13 cellular contexts compared by ENCODE assay signal in the genomic region with DNA sequence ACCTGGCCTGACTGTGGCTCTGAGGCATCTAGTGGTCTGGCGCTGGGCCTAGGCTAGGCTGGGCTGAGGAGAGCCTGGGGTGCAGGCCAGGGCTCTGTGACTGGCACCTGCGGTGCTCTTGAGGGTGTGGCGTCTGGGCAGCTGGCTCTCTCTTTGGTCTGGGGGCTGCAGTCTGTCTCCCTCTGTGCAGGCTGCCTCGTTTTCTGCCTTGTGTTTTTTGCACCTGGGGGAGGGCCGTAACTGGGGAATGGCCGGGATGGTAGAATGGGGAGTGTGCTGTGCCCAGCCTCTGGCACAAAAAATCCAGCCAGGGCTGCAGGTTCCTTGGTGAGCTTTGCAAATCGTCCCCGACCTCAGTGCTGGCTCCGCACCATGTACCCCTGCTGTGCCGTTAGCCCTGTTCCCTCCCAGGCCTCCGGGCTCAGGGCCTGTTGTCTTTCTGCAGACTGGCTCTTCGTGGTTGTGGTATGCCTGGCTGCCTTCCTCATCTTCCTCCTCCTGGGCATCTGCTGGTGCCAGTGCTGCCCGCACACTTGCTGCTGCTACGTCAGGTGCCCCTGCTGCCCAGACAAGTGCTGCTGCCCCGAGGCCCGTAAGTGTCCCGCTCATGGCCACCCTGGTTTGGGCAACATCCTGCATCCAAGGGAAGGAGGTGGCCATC. TPM values are rescaled to one million over a fixed set of nuclear protein-coding genes. Genes with fewer than 3 reads are reported as not detected.
A peak's percentile ranks its signal among the peaks of the same experiment; 100 is the strongest.
DNase-seq lines count a peak whose midpoint lies in the region; ATAC-seq, FAIRE-seq and TF ChIP-seq lines count a peak whose summit lies in the region.
"Had no signal": no experiment of that assay in that cellular context is flagged by ENCODE, and none has a peak within 500 bp of the region (broad histone marks: within the 10 kb centered on the region; RNA-seq: fewer than 3 reads in every experiment).

No MANE protein-coding gene starts in this region.

- TF ChIP-seq RAD21 in A549 (conservative IDR thresholded peaks at IDR 0.05 in 1 of 2, IDR thresholded peaks at IDR 0.05 in 1 of 2), result no peak

- peaks cover 16 to 37% of the 10 kb centered on the region in 2 experiments for H3K27me3 ChIP-seq in mesenchymal stem cell (ENCODE audit: control insufficient read depth in 1 of 2, insufficient read depth in 1 of 2, low read length in 2 of 2)

- no peak overlapping the region for H2BK120ac ChIP-seq in mesenchymal stem cell (ENCODE audit: low read depth, low read length)

- no peak overlapping the region for H2AK5ac ChIP-seq in mesenchymal stem cell (ENCODE audit: low read length, severe bottlenecking)

- POLR2A ChIA-PET in A549 (lab: Yijun Ruan, JAX), result no interaction called here

- no peak overlapping the region for H4K8ac ChIP-seq in mesenchymal stem cell (ENCODE audit: low read length)

- H3K23ac ChIP-seq in mesenchymal stem cell (ENCODE audit: low read length in 2 of 2), result no peak overlapping the region

- H3K9me3 ChIP-seq in A549 (no peaks in the 10 kb centered on the region), mesenchymal stem cell (ENCODE audit: control insufficient read depth, low read length) (no peaks in the 10 kb centered on the region)

- no peak overlapping the region for H2BK5ac ChIP-seq in mesenchymal stem cell (ENCODE audit: low read depth, low read length, poor library complexity, severe bottlenecking)

- H3K4me1 ChIP-seq in A549, result peaks cover 6% of the 10 kb centered on the region
- H3K4me1 ChIP-seq in mesenchymal stem cell (ENCODE audit: control insufficient read depth, insufficient read depth, low read depth, low read length), result peaks cover 16% of the 10 kb centered on the region

- FAIRE-seq in A549 (lab: Jason Lieb, UNC), result no peak
- no peak for FAIRE-seq in GM12892 (lab: Jason Lieb, UNC)

- TF ChIP-seq EP300 in A549 (IDR thresholded peaks at IDR 0.05), result no peak

- no peak overlapping the region for H3K4ac ChIP-seq in mesenchymal stem cell (ENCODE audit: low read depth in 1 of 2, low read length in 2 of 2)

- ATAC-seq in A549, result peak in 1 of 2 experiments; percentile 15; a peak in 3 of 6 replicates
- ATAC-seq in esophagus mucosa, result no peak
- ATAC-seq in HG02884 (IDR thresholded peaks at IDR 0.05; ENCODE audit: unreplicated experiment), result no peak

- CTCF ChIA-PET in A549 (lab: Yijun Ruan, JAX), result interaction anchor here (0.7 to 4.2 kb wide), 6 partner anchors 11 to 425 kb away, joined by 3 to 11 read pairs (median 4); no protein-coding TSS in a partner anchor

- WGBS in A549 (ENCODE audit: missing lambda C conversion rate), result 73% methylated on average over 17 of the region's 17 CpGs
- WGBS in mesenchymal stem cell, result 89% methylated on average over 17 of the region's 17 CpGs

- no peak overlapping the region for H2AFZ ChIP-seq in mesenchymal stem cell (ENCODE audit: low read depth, low read length)

- H3K18ac ChIP-seq in mesenchymal stem cell (ENCODE audit: low read depth in 1 of 2, low read length in 2 of 2), result no peak overlapping the region

- TF ChIP-seq CTCF in A549 (IDR thresholded peaks at IDR 0.05), result no peak

- peaks cover 7% of the 10 kb centered on the region for H3K79me1 ChIP-seq in mesenchymal stem cell (replicated peaks; ENCODE audit: low read length, poor library complexity, severe bottlenecking)

- no peak overlapping the region for H3K9ac ChIP-seq in mesenchymal stem cell (ENCODE audit: low read length)

- H3K27ac ChIP-seq in A549, result no peak overlapping the region
- no peak overlapping the region for H3K27ac ChIP-seq in mesenchymal stem cell (ENCODE audit: low read length, poor library complexity, severe bottlenecking)
- H3K27ac ChIP-seq: HL-60 had no signal

- no peak overlapping the region for H2BK12ac ChIP-seq in mesenchymal stem cell (ENCODE audit: low read length in 2 of 2)

- H3K36me3 ChIP-seq in mesenchymal stem cell (ENCODE audit: control insufficient read depth in 1 of 2, insufficient read depth in 2 of 2, low read depth in 1 of 2, low read length in 2 of 2), result peaks cover 6 to 12% of the 10 kb centered on the region in 2 experiments

- DNase-seq in A549 (ENCODE audit: low read depth in 1 of 2, low spot score in 1 of 2), result no peak
- peak; percentile 7 for DNase-seq in activated CD8-positive, alpha-beta memory T cell treated with anti-CD3 and anti-CD28 coated beads, Interleukin-2, amount 50 U/mL, for 4 hours
- DNase-seq in mesenchymal stem cell, result no peak
- DNase-seq in NCI-H146 (lab: John Stamatoyannopoulos, UW), result no peak
- no peak for DNase-seq in GM12892 (ENCODE audit: insufficient read length)
- DNase-seq: glutamatergic neuron; NK-92 treated with Interleukin-12 subunit alpha and Interleukin-12 subunit beta, amount 100 ng/mL, for 24 hours had no signal

- no peak overlapping the region for H2BK15ac ChIP-seq in mesenchymal stem cell (ENCODE audit: low read depth, poor library complexity, severe bottlenecking)

- H3K4me3 ChIP-seq in A549 (no peak overlapping the region), mesenchymal stem cell (ENCODE audit: insufficient read depth in 1 of 2, low read depth in 1 of 2, low read length in 2 of 2) (no peak overlapping the region)

- H3K4me2 ChIP-seq in A549, result no peak overlapping the region
- no peak overlapping the region for H3K4me2 ChIP-seq in mesenchymal stem cell (ENCODE audit: low read length, poor library complexity, severe bottlenecking)

- H4K91ac ChIP-seq in mesenchymal stem cell (ENCODE audit: low read length), result peak overlapping the region; percentile 1

- H3K14ac ChIP-seq in mesenchymal stem cell (ENCODE audit: low read length in 2 of 2), result no peak overlapping the region

- TF ChIP-seq POLR2A in A549 (IDR thresholded peaks at IDR 0.05; ENCODE audit: low read length) (peak; percentile 22), GM19193 (IDR thresholded peaks at IDR 0.05; ENCODE audit: extremely low read depth, insufficient read depth, insufficient read length) (peak; percentile 16), GM12892 (IDR thresholded peaks at IDR 0.05; ENCODE audit: low read depth, low read length) (no peak)

TF ChIP-seq in A549, 52 proteins besides CTCF, POLR2A, EP300 and RAD21 (continues in another document):
- no peak for TF ChIP-seq FOSB (CRISPR knock-in tag; IDR thresholded peaks at IDR 0.05)
- no peak for TF ChIP-seq FOSL2 (IDR thresholded peaks at IDR 0.05)
- TF ChIP-seq FOSL2 (CRISPR knock-in tag; IDR thresholded peaks at IDR 0.05), result no peak
- TF ChIP-seq ZC3H11A (IDR thresholded peaks at IDR 0.05), result no peak
- TF ChIP-seq POLR2AphosphoS2 (conservative IDR thresholded peaks at IDR 0.05; ENCODE audit: low read length), result no peak
- no peak for TF ChIP-seq CBX8 (IDR thresholded peaks at IDR 0.05)
- no peak for TF ChIP-seq RNF2 (IDR thresholded peaks at IDR 0.05; ENCODE audit: borderline replicate concordance, low read depth)
- TF ChIP-seq HOXA7 (CRISPR knock-in tag; IDR thresholded peaks at IDR 0.05), result no peak
- TF ChIP-seq ESRRA (IDR thresholded peaks at IDR 0.05; ENCODE audit: borderline replicate concordance, low read length), result no peak
- no peak for TF ChIP-seq FOXS1 (CRISPR knock-in tag; IDR thresholded peaks at IDR 0.05)
- no peak for TF ChIP-seq SREBF2 (IDR thresholded peaks at IDR 0.05)

RNA-seq across cellular contexts. Expression of a gene that starts 6.5 kb away (rescaled TPM):
- 91.8 and 118 TPM in 2 replicates for polyA plus RNA-seq in A549 (2011; rRNA removed)
- polyA plus RNA-seq in A549 (2012; cell fraction: cytosol; rRNA removed), result 228 and 240 TPM in 2 replicates
- polyA plus RNA-seq in A549 (2012; cell fraction: nucleus; rRNA removed), result 225 and 296 TPM in 2 replicates
- 124 to 141 TPM (median 141 TPM) in 3 replicates for polyA plus RNA-seq in A549 (2017; fragmentation: RNase III; extraction: RNeasy Plus Mini Kit Qiagen cat#74134 plus additional on column Dnase treatment)
- 85.3 and 97.1 TPM in 2 replicates for polyA minus RNA-seq in A549 (2011; rRNA and poly(A)+ RNA removed)
- 83.8 TPM for polyA plus RNA-seq in mesenchymal stem cell (2013, experiment 1 of 2)
- 83.3 TPM for polyA plus RNA-seq in mesenchymal stem cell (2013, experiment 2 of 2)
- total RNA-seq in esophagus mucosa, result 72.3 TPM
- polyA plus RNA-seq in GM12892 (2012; ENCODE audit: missing spikeins), result 122 TPM

RNA-seq across cellular contexts. Expression of a gene that starts 13.4 kb away (rescaled TPM):
- 2.1 and 2.5 TPM in 2 replicates for polyA plus RNA-seq in A549 (2011; rRNA removed)
- 2.9 and 3.8 TPM in 2 replicates for polyA plus RNA-seq in A549 (2012; cell fraction: cytosol; rRNA removed)
- polyA plus RNA-seq in A549 (2012; cell fraction: nucleus; rRNA removed), result 2.6 and 5.1 TPM in 2 replicates
- polyA plus RNA-seq in A549 (2017; fragmentation: RNase III; extraction: RNeasy Plus Mini Kit Qiagen cat#74134 plus additional on column Dnase treatment), result 3.6 to 4.7 TPM (median 4.4 TPM) in 3 replicates
- polyA minus RNA-seq in A549 (2011; rRNA and poly(A)+ RNA removed), result 7.4 and 9.1 TPM in 2 replicates
- polyA plus RNA-seq in mesenchymal stem cell (2013, experiment 1 of 2), result 0.52 TPM
- 0.53 TPM for polyA plus RNA-seq in mesenchymal stem cell (2013, experiment 2 of 2)
- 66.6 TPM for total RNA-seq in esophagus mucosa
- polyA plus RNA-seq in GM12892 (2012; ENCODE audit: missing spikeins), result 12.7 TPM

RNA-seq across cellular contexts. Expression of a gene that starts 20.1 kb away (rescaled TPM):
- polyA plus RNA-seq in A549 (2011; rRNA removed) (not detected in 2 replicates), A549 (2017; fragmentation: RNase III; extraction: RNeasy Plus Mini Kit Qiagen cat#74134 plus additional on column Dnase treatment) (0.03 TPM in 1 of 3 replicates, not detected in the others)
- polyA plus RNA-seq in A549 (2012; cell fraction: cytosol; rRNA removed), result not detected in 2 replicates
- polyA plus RNA-seq in A549 (2012; cell fraction: nucleus; rRNA removed), result 0.22 TPM in 2 replicates
- not detected in 2 replicates for polyA minus RNA-seq in A549 (2011; rRNA and poly(A)+ RNA removed)
- polyA plus RNA-seq in mesenchymal stem cell (2013, experiment 1 of 2), result not detected
- polyA plus RNA-seq in mesenchymal stem cell (2013, experiment 2 of 2), result not detected
- total RNA-seq in esophagus mucosa, result not detected
- not detected for polyA plus RNA-seq in GM12892 (2012; ENCODE audit: missing spikeins)
- polyA plus RNA-seq: CD8-positive, alpha-beta memory T cell had no signal

RNA-seq across cellular contexts. Expression of a gene that starts 29.7 kb away (rescaled TPM):
- polyA plus RNA-seq in A549 (2011; rRNA removed) (not detected in 2 replicates), A549 (2017; fragmentation: RNase III; extraction: RNeasy Plus Mini Kit Qiagen cat#74134 plus additional on column Dnase treatment) (not detected in 3 replicates)
- polyA plus RNA-seq in A549 (2012; cell fraction: cytosol; rRNA removed), result not detected in 2 replicates
- not detected in 2 replicates for polyA plus RNA-seq in A549 (2012; cell fraction: nucleus; rRNA removed)
- not detected in 2 replicates for polyA minus RNA-seq in A549 (2011; rRNA and poly(A)+ RNA removed)
- not detected for polyA plus RNA-seq in mesenchymal stem cell (2013, experiment 1 of 2)
- not detected for polyA plus RNA-seq in mesenchymal stem cell (2013, experiment 2 of 2)
- not detected for total RNA-seq in esophagus mucosa
- polyA plus RNA-seq in GM12892 (2012; ENCODE audit: missing spikeins), result not detected
- total RNA-seq: CD8-positive, alpha-beta memory T cell had no signal

RNA-seq across cellular contexts. Expression of a gene that starts 33.7 kb away (rescaled TPM):
- polyA plus RNA-seq in A549 (2011; rRNA removed), result not detected in 2 replicates
- polyA plus RNA-seq in A549 (2012; cell fraction: cytosol; rRNA removed), result not detected in 2 replicates
- not detected in 2 replicates for polyA plus RNA-seq in A549 (2012; cell fraction: nucleus; rRNA removed)
- polyA plus RNA-seq in A549 (2017; fragmentation: RNase III; extraction: RNeasy Plus Mini Kit Qiagen cat#74134 plus additional on column Dnase treatment), result not detected in 3 replicates
- polyA minus RNA-seq in A549 (2011; rRNA and poly(A)+ RNA removed), result not detected in 2 replicates
- polyA plus RNA-seq in mesenchymal stem cell (2013, experiment 1 of 2), result not detected
- not detected for polyA plus RNA-seq in mesenchymal stem cell (2013, experiment 2 of 2)
- total RNA-seq in esophagus mucosa, result not detected
- polyA plus RNA-seq in GM12892 (2012; ENCODE audit: missing spikeins), result not detected
- total RNA-seq: CD8-positive, alpha-beta memory T cell; T-helper 1 cell treated with Interleukin-12 subunit alpha and Interleukin-12 subunit beta and Interleukin-4 antibody, amounts not matched to agents 30 ng/mL and 1 ng/mL, for 36 hours had no signal
- polyA plus RNA-seq: CD8-positive, alpha-beta memory T cell had no signal
